Comparison of ENCODE assay signal across 22 cellular contexts in genomic region chr1:165886193-165886592, GRCh38.
"Had no signal": no experiment of that assay in that cellular context is flagged by ENCODE, and none has a peak within 500 bp of the region (broad histone marks: within the 10 kb centered on the region; RNA-seq: fewer than 3 reads in every experiment).

No MANE protein-coding gene starts in this region.

- H3K27me3 ChIP-seq: brain microvascular endothelial cell, colonic mucosa, esophagus squamous epithelium, heart right ventricle, left lung, neural progenitor cell, pancreas, sigmoid colon, thyroid gland had no signal

- H3K9me3 Mint-ChIP-seq: activated CD4-positive, alpha-beta T cell treated with anti-CD3 and anti-CD28 coated beads, Interleukin-2, amount 10 ng/mL, durations not matched to agents 24 days and 14 days; activated CD8-positive, alpha-beta T cell treated with anti-CD3 and anti-CD28 coated beads for 36 hours; activated naive CD4-positive, alpha-beta T cell treated with anti-CD3 and anti-CD28 coated beads, Interleukin-2, amount 10 ng/mL, durations not matched to agents 7 days and 5 days; activated naive CD8-positive, alpha-beta T cell treated with anti-CD3 and anti-CD28 coated beads, Interleukin-2, amount 50 U/mL, for 24 hours; activated T-cell treated with anti-CD3 and anti-CD28 coated beads, Interleukin-2, amount 50 U/mL, for 4 hours; central memory CD8-positive, alpha-beta T cell; naive B cell; stimulated activated naive B cell treated with anti-CD40 and anti-IgM and Interleukin-4, amounts not matched to agents 10 μg/mL and 1 μg/mL and 100 μg/mL, for 72 hours; T-cell had no signal

- H2AFZ ChIP-seq: neural progenitor cell had no signal

- H3K36me3 Mint-ChIP-seq: activated naive CD4-positive, alpha-beta T cell treated with anti-CD3 and anti-CD28 coated beads, Interleukin-2, amount 10 ng/mL, durations not matched to agents 7 days and 5 days; T-cell had no signal

- H3K36me3 ChIP-seq: colonic mucosa, neural progenitor cell, pancreas, thyroid gland had no signal

- ATAC-seq: activated CD8-positive, alpha-beta T cell treated with anti-CD3 and anti-CD28 coated beads for 36 hours; activated naive CD8-positive, alpha-beta T cell treated with anti-CD3 and anti-CD28 coated beads, Interleukin-2, amount 50 U/mL, for 24 hours; activated T-cell treated with anti-CD3 and anti-CD28 coated beads, Interleukin-2, amount 50 U/mL, for 4 hours; heart right ventricle; left lung; stimulated activated naive B cell treated with anti-CD40 and anti-IgM and Interleukin-4, amounts not matched to agents 10 μg/mL and 1 μg/mL and 100 μg/mL, for 72 hours; T-cell had no signal

- H3K4me1 ChIP-seq: colonic mucosa had no signal

- H3K27ac Mint-ChIP-seq: activated CD4-positive, alpha-beta T cell treated with anti-CD3 and anti-CD28 coated beads, Interleukin-2, amount 10 ng/mL, durations not matched to agents 24 days and 14 days; activated CD8-positive, alpha-beta T cell treated with anti-CD3 and anti-CD28 coated beads for 36 hours; activated naive CD4-positive, alpha-beta T cell treated with anti-CD3 and anti-CD28 coated beads, Interleukin-2, amount 10 ng/mL, durations not matched to agents 7 days and 5 days; activated naive CD8-positive, alpha-beta T cell treated with anti-CD3 and anti-CD28 coated beads, Interleukin-2, amount 50 U/mL, for 24 hours; neural progenitor cell; stimulated activated naive B cell treated with anti-CD40 and anti-IgM and Interleukin-4, amounts not matched to agents 10 μg/mL and 1 μg/mL and 100 μg/mL, for 72 hours; T-cell had no signal

- DNase-seq: activated CD4-positive, alpha-beta T cell treated with anti-CD3 and anti-CD28 coated beads, Interleukin-2, amount 10 ng/mL, durations not matched to agents 24 days and 14 days; activated CD8-positive, alpha-beta T cell treated with anti-CD3 and anti-CD28 coated beads for 36 hours; activated effector memory CD4-positive, alpha-beta T cell treated with Interleukin-2 at 50 U/mL for 16 hours; activated naive CD4-positive, alpha-beta T cell treated with anti-CD3 and anti-CD28 coated beads, Interleukin-2, amount 10 ng/mL, durations not matched to agents 7 days and 5 days; activated naive CD8-positive, alpha-beta T cell treated with anti-CD3 and anti-CD28 coated beads, Interleukin-2, amount 50 U/mL, for 24 hours; activated T-cell treated with anti-CD3 and anti-CD28 coated beads, Interleukin-2, amount 50 U/mL, for 4 hours; anterior cingulate cortex; brain microvascular endothelial cell; colonic mucosa; effector CD4-positive, alpha-beta T cell; esophagus squamous epithelium; heart right ventricle; left lung; naive B cell; pancreas; sigmoid colon; stimulated activated CD4-positive, alpha-beta T cell treated with anti-CD3 and anti-CD28 coated beads, Interleukin-4, amount 100 ng/mL, for 4 hours; stimulated activated naive B cell treated with anti-CD40 and anti-IgM and Interleukin-4, amounts not matched to agents 10 μg/mL and 1 μg/mL and 100 μg/mL, for 72 hours; T-cell; thyroid gland had no signal

- H3K4me3 Mint-ChIP-seq: activated CD4-positive, alpha-beta T cell treated with anti-CD3 and anti-CD28 coated beads, Interleukin-2, amount 10 ng/mL, durations not matched to agents 24 days and 14 days; activated CD8-positive, alpha-beta T cell treated with anti-CD3 and anti-CD28 coated beads for 36 hours; activated naive CD4-positive, alpha-beta T cell treated with anti-CD3 and anti-CD28 coated beads, Interleukin-2, amount 10 ng/mL, durations not matched to agents 7 days and 5 days; activated naive CD8-positive, alpha-beta T cell treated with anti-CD3 and anti-CD28 coated beads, Interleukin-2, amount 50 U/mL, for 24 hours; activated T-cell treated with anti-CD3 and anti-CD28 coated beads, Interleukin-2, amount 50 U/mL, for 4 hours; central memory CD8-positive, alpha-beta T cell; naive B cell; neural progenitor cell; stimulated activated naive B cell treated with anti-CD40 and anti-IgM and Interleukin-4, amounts not matched to agents 10 μg/mL and 1 μg/mL and 100 μg/mL, for 72 hours; T-cell had no signal

- H3K27me3 Mint-ChIP-seq: activated CD4-positive, alpha-beta T cell treated with anti-CD3 and anti-CD28 coated beads, Interleukin-2, amount 10 ng/mL, durations not matched to agents 24 days and 14 days; activated CD8-positive, alpha-beta T cell treated with anti-CD3 and anti-CD28 coated beads for 36 hours; activated naive CD4-positive, alpha-beta T cell treated with anti-CD3 and anti-CD28 coated beads, Interleukin-2, amount 10 ng/mL, durations not matched to agents 7 days and 5 days; activated naive CD8-positive, alpha-beta T cell treated with anti-CD3 and anti-CD28 coated beads, Interleukin-2, amount 50 U/mL, for 24 hours; central memory CD8-positive, alpha-beta T cell; naive B cell; stimulated activated naive B cell treated with anti-CD40 and anti-IgM and Interleukin-4, amounts not matched to agents 10 μg/mL and 1 μg/mL and 100 μg/mL, for 72 hours had no signal

- H3K4me1 Mint-ChIP-seq: activated naive CD4-positive, alpha-beta T cell treated with anti-CD3 and anti-CD28 coated beads, Interleukin-2, amount 10 ng/mL, durations not matched to agents 7 days and 5 days; central memory CD8-positive, alpha-beta T cell; T-cell had no signal

- H3K4me2 ChIP-seq: neural progenitor cell had no signal

- H3K4me3 ChIP-seq: colonic mucosa, esophagus squamous epithelium, heart right ventricle, left lung, neural progenitor cell, pancreas, sigmoid colon, thyroid gland had no signal

- H3K27ac ChIP-seq: brain microvascular endothelial cell, colonic mucosa, esophagus squamous epithelium, heart right ventricle, left lung, neural progenitor cell, sigmoid colon had no signal
